In genomic region chr9:137031904-137032639, GRCh38 we compare ENCODE assay signal across 8 cellular contexts.
A peak's percentile ranks its signal among the peaks of the same experiment; 100 is the strongest.
DNase-seq lines count a peak whose midpoint lies in the region; ATAC-seq, FAIRE-seq and TF ChIP-seq lines count a peak whose summit lies in the region.

A gene with protein sequence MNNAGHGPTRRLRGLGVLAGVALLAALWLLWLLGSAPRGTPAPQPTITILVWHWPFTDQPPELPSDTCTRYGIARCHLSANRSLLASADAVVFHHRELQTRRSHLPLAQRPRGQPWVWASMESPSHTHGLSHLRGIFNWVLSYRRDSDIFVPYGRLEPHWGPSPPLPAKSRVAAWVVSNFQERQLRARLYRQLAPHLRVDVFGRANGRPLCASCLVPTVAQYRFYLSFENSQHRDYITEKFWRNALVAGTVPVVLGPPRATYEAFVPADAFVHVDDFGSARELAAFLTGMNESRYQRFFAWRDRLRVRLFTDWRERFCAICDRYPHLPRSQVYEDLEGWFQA (minus strand): TSS chr9:137032088. CDS start chr9:137031991, 97 bp downstream.

- no peak within 1 kb of the TSS for H3K4me3 ChIP-seq in DND-41 (ENCODE audit: low read depth in 1 of 2, low read length in 2 of 2)

- H3K27me3 Mint-ChIP-seq in T-helper 1 cell treated with Interleukin-12 subunit alpha and Interleukin-12 subunit beta and Interleukin-4 antibody, amounts not matched to agents 30 μg/mL and 1 μg/mL, for 36 hours (ENCODE audit: low read depth): peaks cover 4% of the 10 kb centered on the region
- H3K27me3 Mint-ChIP-seq in effector memory CD8-positive, alpha-beta T cell: no peaks in the 10 kb centered on the region

- no peak within 1 kb of the TSS for H3K9ac ChIP-seq in DND-41 (ENCODE audit: low read depth, low read length)

- H3K27ac Mint-ChIP-seq in T-helper 1 cell treated with Interleukin-12 subunit alpha and Interleukin-12 subunit beta and Interleukin-4 antibody, amounts not matched to agents 30 μg/mL and 1 μg/mL, for 36 hours: peak within 1 kb of the TSS; percentile 36
- peak within 1 kb of the TSS; percentile 41 to 93 for H3K27ac Mint-ChIP-seq in effector memory CD8-positive, alpha-beta T cell

- peak; percentile 43 for DNase-seq in DND-41
- DNase-seq in effector memory CD8-positive, alpha-beta T cell: peak in 2 of 3 experiments; percentile 39 to 46
- DNase-seq in D721Med (ENCODE audit: insufficient read length, low spot score): no peak
- no peak for DNase-seq in activated CD8-positive, alpha-beta memory T cell treated with anti-CD3 and anti-CD28 coated beads, Interleukin-2, amount 50 U/mL, for 48 hours

- no peaks in the 10 kb centered on the region for H3K79me2 ChIP-seq in DND-41 (ENCODE audit: insufficient read depth, low read length)

- H3K36me3 Mint-ChIP-seq in T-helper 1 cell treated with Interleukin-12 subunit alpha and Interleukin-12 subunit beta and Interleukin-4 antibody, amounts not matched to agents 30 μg/mL and 1 μg/mL, for 36 hours (ENCODE audit: low read depth): no peaks in the 10 kb centered on the region
- peaks cover 37% of the 10 kb centered on the region for H3K36me3 Mint-ChIP-seq in effector memory CD8-positive, alpha-beta T cell (ENCODE audit: insufficient read depth)

- peaks cover 20% of the 10 kb centered on the region for H4K20me1 ChIP-seq in DND-41 (ENCODE audit: insufficient read depth, low read length)

- H3K4me3 Mint-ChIP-seq in T-helper 1 cell treated with Interleukin-12 subunit alpha and Interleukin-12 subunit beta and Interleukin-4 antibody, amounts not matched to agents 30 μg/mL and 1 μg/mL, for 36 hours: peak within 1 kb of the TSS; percentile 67
- H3K4me3 Mint-ChIP-seq in effector memory CD8-positive, alpha-beta T cell: peak within 1 kb of the TSS; percentile 79 to 94

- H3K4me1 Mint-ChIP-seq in T-helper 1 cell treated with Interleukin-12 subunit alpha and Interleukin-12 subunit beta and Interleukin-4 antibody, amounts not matched to agents 30 μg/mL and 1 μg/mL, for 36 hours (ENCODE audit: low read depth): peaks cover 35% of the 10 kb centered on the region
- H3K4me1 Mint-ChIP-seq in effector memory CD8-positive, alpha-beta T cell (ENCODE audit: low read depth in 2 of 2): peaks cover 42 to 53% of the 10 kb centered on the region in 2 donors

- H3K27me3 ChIP-seq in DND-41 (ENCODE audit: insufficient read depth, low read length, poor library complexity): peaks cover 9% of the 10 kb centered on the region

- H3K4me1 ChIP-seq in DND-41 (ENCODE audit: insufficient read depth, low read length): peaks cover 31% of the 10 kb centered on the region

- H3K4me2 ChIP-seq in DND-41 (ENCODE audit: insufficient read depth, low read length): no peak within 1 kb of the TSS

- no peaks in the 10 kb centered on the region for H3K9me3 Mint-ChIP-seq in T-helper 1 cell treated with Interleukin-12 subunit alpha and Interleukin-12 subunit beta and Interleukin-4 antibody, amounts not matched to agents 30 μg/mL and 1 μg/mL, for 36 hours
- no peaks in the 10 kb centered on the region for H3K9me3 Mint-ChIP-seq in effector memory CD8-positive, alpha-beta T cell

- no peak within 1 kb of the TSS for H2AFZ ChIP-seq in DND-41 (ENCODE audit: low read depth, low read length)

- H3K36me3 ChIP-seq in DND-41 (ENCODE audit: insufficient read depth, low read length): no peaks in the 10 kb centered on the region

- no peak for FAIRE-seq in D721Med (lab: Jason Lieb, UNC)

- TF ChIP-seq CTCF in 22Rv1 (IDR thresholded peaks at IDR 0.05) (no peak), DND-41 (IDR thresholded peaks at IDR 0.05; ENCODE audit: borderline replicate concordance, extremely low read depth, low read length, poor library complexity, severe bottlenecking) (no peak), D721Med (IDR thresholded peaks at IDR 0.05; ENCODE audit: insufficient read depth, missing control alignments) (no peak)

- H3K27ac ChIP-seq in 22Rv1 (0 out of 2 replicates have a peak within 1 kb of the TSS, but pooled peaks have one; percentile 39), DND-41 (ENCODE audit: low read length) (no peak within 1 kb of the TSS)

- ATAC-seq in DND-41 (ENCODE audit: insufficient read depth, low read depth): no peak
- ATAC-seq in effector memory CD8-positive, alpha-beta T cell (replicated peaks): peak; percentile 16
- no peak for ATAC-seq in HG02938 (IDR thresholded peaks at IDR 0.05; ENCODE audit: unreplicated experiment)
- ATAC-seq in GM19395 (IDR thresholded peaks at IDR 0.05; ENCODE audit: unreplicated experiment): no peak

- H3K9me3 ChIP-seq in DND-41 (ENCODE audit: insufficient read depth, low read length, severe bottlenecking): no peaks in the 10 kb centered on the region

Comparison
In these comparisons a context has a peak if more than half of its experiments do, and no peak if none do; other contexts are left out.
1. DNase-seq: peak in DND-41 (single experiment) and effector memory CD8-positive, alpha-beta T cell (2 of 3); none in D721Med (single experiment) and activated CD8-positive, alpha-beta memory T cell treated with anti-CD3 and anti-CD28 coated beads, Interleukin-2, amount 50 U/mL, for 48 hours (single experiment).